ENCODE assay signal across 1 cellular context in genomic region chr3:170470063-170471006, GRCh38.
TF ChIP-seq lines count a peak whose summit lies in the region.

No MANE protein-coding gene starts in this region.

TF ChIP-seq in IMR-90, 13 proteins besides CTCF, POLR2A, EP300 and RAD21 (continued from another document):
- TF ChIP-seq ELK1 (IDR thresholded peaks at IDR 0.05; ENCODE audit: borderline replicate concordance, low read depth, low read length) (no peak), FOS (IDR thresholded peaks at IDR 0.05; ENCODE audit: low read depth, low read length) (no peak), MXI1 (IDR thresholded peaks at IDR 0.05; ENCODE audit: borderline replicate concordance, low read depth, low read length) (no peak; the same call in 1 of the 2 replicates)
